12 cellular contexts compared by ENCODE assay signal in the genomic region with DNA sequence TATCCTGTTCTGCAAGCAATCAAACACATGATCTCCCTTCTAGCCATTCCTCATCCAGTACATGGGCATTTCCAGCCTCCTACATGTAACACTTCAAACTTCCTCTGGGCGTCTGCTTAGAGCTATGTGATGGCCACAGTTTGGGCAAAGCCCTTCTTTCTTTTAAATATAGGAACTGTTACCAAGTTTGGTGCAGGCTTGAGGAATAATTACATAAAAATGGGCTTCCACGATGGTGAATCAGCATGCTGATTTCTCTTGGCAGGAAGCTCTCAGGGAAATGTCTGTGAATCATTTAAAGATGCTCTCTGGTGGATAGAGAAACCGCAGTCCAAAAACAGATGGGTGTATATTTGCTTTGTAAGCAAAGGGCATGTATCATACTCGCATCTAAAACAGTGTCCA.
A peak's percentile ranks its signal among the peaks of the same experiment; 100 is the strongest.
DNase-seq lines count a peak whose midpoint lies in the region; ATAC-seq and TF ChIP-seq lines count a peak whose summit lies in the region.
"Had no signal": no experiment of that assay in that cellular context is flagged by ENCODE, and none has a peak within 500 bp of the region (broad histone marks: within the 10 kb centered on the region; RNA-seq: fewer than 3 reads in every experiment).

No MANE protein-coding gene starts in this region.

- peak overlapping the region; percentile 64 to 90 for H3K27ac ChIP-seq in SK-N-SH (ENCODE audit: low read depth in 2 of 2, low read length in 1 of 2)

- peak overlapping the region; percentile 37; the same call in 1 of the 2 replicates for H2AFZ ChIP-seq in SK-N-SH (ENCODE audit: low read depth)

- no peak for TF ChIP-seq RAD21 in SK-N-SH (IDR thresholded peaks at IDR 0.05; ENCODE audit: low read length)

- H3K4me1 Mint-ChIP-seq in type B pancreatic cell (ENCODE audit: unreplicated experiment) = no peaks in the 10 kb centered on the region
- H3K4me1 Mint-ChIP-seq in activated T-cell treated with anti-CD3 and anti-CD28 coated beads, Interleukin-2, amount 50 U/mL, for 4 hours (ENCODE audit: low read depth) = no peaks in the 10 kb centered on the region
- H3K4me1 Mint-ChIP-seq: B cell had no signal

- CTCF ChIA-PET in SK-N-SH (lab: Yijun Ruan, JAX) = interaction anchor here (1.2 kb wide), 1 partner anchor 37 kb away, joined by 4 read pairs; no protein-coding TSS in a partner anchor

- H3K36me3 Mint-ChIP-seq in type B pancreatic cell = no peaks in the 10 kb centered on the region
- no peaks in the 10 kb centered on the region for H3K36me3 Mint-ChIP-seq in activated T-cell treated with anti-CD3 and anti-CD28 coated beads, Interleukin-2, amount 50 U/mL, for 4 hours (ENCODE audit: insufficient read depth)

- H3K36me3 ChIP-seq in SK-N-SH (replicated peaks in 1 of 2; ENCODE audit: control insufficient read depth in 1 of 2, insufficient read depth in 2 of 2, low read length in 1 of 2) = peaks cover 0 to 8% of the 10 kb centered on the region in 2 experiments

- no peaks in the 10 kb centered on the region for H4K20me1 ChIP-seq in SK-N-SH (ENCODE audit: insufficient read depth)

- H3K4me2 ChIP-seq in SK-N-SH = peak overlapping the region; percentile 30; the same call in 1 of the 2 replicates

- H3K4me3 ChIP-seq in SK-N-SH (ENCODE audit: low read depth in 2 of 2, low read length in 1 of 2) = no peak overlapping the region
- H3K4me3 ChIP-seq in fibroblast of villous mesenchyme (ENCODE audit: low read depth, low read length) = no peak overlapping the region

- TF ChIP-seq CTCF in SK-N-SH (IDR thresholded peaks at IDR 0.05) (peak; percentile 47), fibroblast of villous mesenchyme (IDR thresholded peaks at IDR 0.05; ENCODE audit: insufficient read depth, low read depth, low read length) (no peak), type B pancreatic cell (conservative IDR thresholded peaks at IDR 0.05) (peak; percentile 28)

- peaks cover 19% of the 10 kb centered on the region in 2 experiments for H3K4me1 ChIP-seq in SK-N-SH (ENCODE audit: control insufficient read depth in 1 of 2, insufficient read depth in 2 of 2, low read depth in 1 of 2, low read length in 1 of 2)

- TF ChIP-seq EP300 in SK-N-SH (IDR thresholded peaks at IDR 0.05; ENCODE audit: borderline replicate concordance in 1 of 2, low read depth in 1 of 2, low read length in 1 of 2) = peak; percentile 36 to 95; a peak in 3 of 4 replicates

- H3K9me3 Mint-ChIP-seq in type B pancreatic cell = no peaks in the 10 kb centered on the region
- no peaks in the 10 kb centered on the region for H3K9me3 Mint-ChIP-seq in activated T-cell treated with anti-CD3 and anti-CD28 coated beads, Interleukin-2, amount 50 U/mL, for 4 hours
- H3K9me3 Mint-ChIP-seq: stimulated activated naive CD8-positive, alpha-beta T cell treated with anti-CD3 and anti-CD28 coated beads, Interleukin-15, Interleukin-2, amounts not matched to agents 100 ng/mL and 50 ng/mL, for 24 hours had no signal

- no peak for ATAC-seq in activated T-cell treated with anti-CD3 and anti-CD28 coated beads, Interleukin-2, amount 50 U/mL, for 4 hours

- POLR2A ChIA-PET in SK-N-SH (lab: Yijun Ruan, JAX) = no interaction called here

- no peak overlapping the region for H3K4me3 Mint-ChIP-seq in type B pancreatic cell
- H3K4me3 Mint-ChIP-seq in activated T-cell treated with anti-CD3 and anti-CD28 coated beads, Interleukin-2, amount 50 U/mL, for 4 hours = no peak overlapping the region
- H3K4me3 Mint-ChIP-seq: B cell; stimulated activated naive CD8-positive, alpha-beta T cell treated with anti-CD3 and anti-CD28 coated beads, Interleukin-15, Interleukin-2, amounts not matched to agents 100 ng/mL and 50 ng/mL, for 24 hours had no signal

- H3K27ac Mint-ChIP-seq in type B pancreatic cell = no peak overlapping the region
- H3K27ac Mint-ChIP-seq: B cell; stimulated activated naive CD8-positive, alpha-beta T cell treated with anti-CD3 and anti-CD28 coated beads, Interleukin-15, Interleukin-2, amounts not matched to agents 100 ng/mL and 50 ng/mL, for 24 hours had no signal

- H3K79me2 ChIP-seq in SK-N-SH (ENCODE audit: insufficient read depth) = no peaks in the 10 kb centered on the region

- H3K9ac ChIP-seq in SK-N-SH = no peak overlapping the region

- no peaks in the 10 kb centered on the region for H3K9me2 ChIP-seq in SK-N-SH

- DNase-seq in SIG-M5 treated with dmso at 0.1 percent for 504 hours (lab: John Stamatoyannopoulos, UW; ENCODE audit: unreplicated experiment) (peak; percentile 51), SIG-M5 (lab: John Stamatoyannopoulos, UW) (no peak), SK-N-SH (no peak), fibroblast of villous mesenchyme (ENCODE audit: low read depth) (peak; percentile 20), type B pancreatic cell (ENCODE audit: extremely low spot score, unreplicated experiment) (no peak), KBM-7 (no peak)
- DNase-seq in activated T-cell treated with anti-CD3 and anti-CD28 coated beads, Interleukin-2, amount 50 U/mL, for 4 hours = no peak
- no peak for DNase-seq in activated CD4-positive, alpha-beta T cell treated with anti-CD3 and anti-CD28 coated beads for 1 hour
- DNase-seq: activated gamma-delta T cell treated with Interleukin-2 at 50 U/mL for 16 hours, NCI-H2227 treated with DMSO at 0.1 percent for 48 hours had no signal

- peaks cover 13% of the 10 kb centered on the region for H3K27me3 Mint-ChIP-seq in type B pancreatic cell
- H3K27me3 Mint-ChIP-seq in activated T-cell treated with anti-CD3 and anti-CD28 coated beads, Interleukin-2, amount 50 U/mL, for 4 hours (ENCODE audit: low read depth) = peaks cover 3% of the 10 kb centered on the region
- H3K27me3 Mint-ChIP-seq: B cell had no signal

- in situ Hi-C loops in KBM-7 (cut with MboI; ENCODE audit: low pct_unique_long_range_greater_than_20kb, low sequenced_read_pairs) = no loop called here

- peaks cover 17% of the 10 kb centered on the region for H3F3A ChIP-seq in SK-N-SH (replicated peaks; ENCODE audit: insufficient read depth)

- H3K27me3 ChIP-seq in SK-N-SH (ENCODE audit: insufficient read depth) = no peaks in the 10 kb centered on the region

- no peaks in the 10 kb centered on the region for H3K9me3 ChIP-seq in SK-N-SH

- WGBS in SK-N-SH (ENCODE audit: low lambda C conversion rate) = 13% methylated on average over 4 of the region's 4 CpGs

TF ChIP-seq in SK-N-SH, 30 proteins besides CTCF, POLR2A, EP300 and RAD21 (continues in another document):
- TF ChIP-seq RCOR1 (IDR thresholded peaks at IDR 0.05; ENCODE audit: low read length) = peak; percentile 23; the same call in 1 of the 2 replicates
- 0 out of 2 replicates have a peak, but pooled peaks have one; percentile 21 for TF ChIP-seq GABPA (IDR thresholded peaks at IDR 0.05; ENCODE audit: low read depth)
- TF ChIP-seq, protein P1, sequence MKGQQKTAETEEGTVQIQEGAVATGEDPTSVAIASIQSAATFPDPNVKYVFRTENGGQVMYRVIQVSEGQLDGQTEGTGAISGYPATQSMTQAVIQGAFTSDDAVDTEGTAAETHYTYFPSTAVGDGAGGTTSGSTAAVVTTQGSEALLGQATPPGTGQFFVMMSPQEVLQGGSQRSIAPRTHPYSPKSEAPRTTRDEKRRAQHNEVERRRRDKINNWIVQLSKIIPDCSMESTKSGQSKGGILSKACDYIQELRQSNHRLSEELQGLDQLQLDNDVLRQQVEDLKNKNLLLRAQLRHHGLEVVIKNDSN (IDR thresholded peaks at IDR 0.05; ENCODE audit: borderline replicate concordance, low read depth) = 0 out of 2 replicates have a peak, but pooled peaks have one; percentile 16
- no peak for TF ChIP-seq SIN3A (IDR thresholded peaks at IDR 0.05; ENCODE audit: borderline replicate concordance, low read depth, low read length)
- no peak for TF ChIP-seq EZH2phosphoT487 (IDR thresholded peaks at IDR 0.05; ENCODE audit: borderline replicate concordance, low read depth)
- TF ChIP-seq CHD2 (IDR thresholded peaks at IDR 0.05; ENCODE audit: low read length, partially characterized antibody) = no peak
- peak; percentile 97 for TF ChIP-seq FOSL2 (IDR thresholded peaks at IDR 0.05; ENCODE audit: borderline replicate concordance, low read depth)
- TF ChIP-seq RFX5 (IDR thresholded peaks at IDR 0.05; ENCODE audit: low read length) = no peak
- TF ChIP-seq MXI1 (IDR thresholded peaks at IDR 0.05; ENCODE audit: low read depth, low read length) = no peak
- TF ChIP-seq NFIC (IDR thresholded peaks at IDR 0.05; ENCODE audit: borderline replicate concordance) = peak; percentile 93
- TF ChIP-seq JUND (IDR thresholded peaks at IDR 0.05) = peak; percentile 94
- peak; percentile 86 for TF ChIP-seq MEF2A (IDR thresholded peaks at IDR 0.05; ENCODE audit: borderline replicate concordance, low read depth)
- no peak for TF ChIP-seq SMC3 (IDR thresholded peaks at IDR 0.05; ENCODE audit: low read depth, low read length)
- no peak for TF ChIP-seq GATA2 (CRISPR knock-in tag; IDR thresholded peaks at IDR 0.05)
- TF ChIP-seq POLR2AphosphoS5 (IDR thresholded peaks at IDR 0.05; ENCODE audit: low read depth, low read length) = peak; percentile 78; the same call in 1 of the 2 replicates
- no peak for TF ChIP-seq TAF1 (IDR thresholded peaks at IDR 0.05; ENCODE audit: borderline replicate concordance, low read depth, low read length)
- TF ChIP-seq RXRA (IDR thresholded peaks at IDR 0.05; ENCODE audit: borderline replicate concordance, low read depth) = peak; percentile 72; the same call in 1 of the 2 replicates

Comparison
In these comparisons a context has a peak if more than half of its experiments do, and no peak if none do; other contexts are left out.
1. DNase-seq: peak in SIG-M5 treated with dmso at 0.1 percent for 504 hours (single experiment) and fibroblast of villous mesenchyme (single experiment); none in SIG-M5 (single experiment), SK-N-SH (single experiment), type B pancreatic cell (single experiment), activated T-cell treated with anti-CD3 and anti-CD28 coated beads, Interleukin-2, amount 50 U/mL, for 4 hours (single experiment), activated CD4-positive, alpha-beta T cell treated with anti-CD3 and anti-CD28 coated beads for 1 hour (single experiment) and KBM-7 (single experiment).